12 cellular contexts compared by ENCODE assay signal in genomic region chr6:157688960-157689599, GRCh38.
A peak's percentile ranks its signal among the peaks of the same experiment; 100 is the strongest.
DNase-seq lines count a peak whose midpoint lies in the region; ATAC-seq and TF ChIP-seq lines count a peak whose summit lies in the region.
"Had no signal": no experiment of that assay in that cellular context is flagged by ENCODE, and none has a peak within 500 bp of the region (broad histone marks: within the 10 kb centered on the region; RNA-seq: fewer than 3 reads in every experiment).

No MANE protein-coding gene starts in this region.

- intact Hi-C loops in activated CD4-positive, alpha-beta T cell treated with anti-CD3 and anti-CD28 coated beads, Interleukin-2, amount 10 ng/mL, durations not matched to agents 24 days and 14 days (cut with micrococcal nuclease): no loop called here
- intact Hi-C loops in tibial artery (cut with DNase I; ENCODE audit: low total_unique reads): no loop called here

- POLR2A ChIA-PET in BJ (lab: Charles Lee): no interaction called here

- no peaks in the 10 kb centered on the region for H3K9me3 ChIP-seq in tibial artery

- H3K36me3 ChIP-seq in BJ (ENCODE audit: control insufficient read depth, insufficient read depth, low read length): no peaks in the 10 kb centered on the region
- no peaks in the 10 kb centered on the region for H3K36me3 ChIP-seq in tibial artery

- CTCF ChIA-PET in BJ (lab: Yijun Ruan, JAX): interaction anchor here (0.7 to 1.4 kb wide), 5 partner anchors 13 to 383 kb away, joined by 3 to 4 read pairs (median 4); no protein-coding TSS in a partner anchor

- H3K27ac ChIP-seq in tibial artery: no peak overlapping the region

- H3K4me1 ChIP-seq in tibial artery: peaks cover 0 to 8% (median 3%) of the 10 kb centered on the region in 4 donors

- DNase-seq in BJ (ENCODE audit: low read depth): no peak
- DNase-seq in M059J (ENCODE audit: low read depth): peak; percentile 9
- no peak for DNase-seq in omental fat pad (ENCODE audit: low spot score)
- DNase-seq in activated CD4-positive, alpha-beta T cell treated with anti-CD3 and anti-CD28 coated beads, Interleukin-2, amount 10 ng/mL, durations not matched to agents 24 days and 14 days: no peak
- no peak for DNase-seq in erythroblast (lab: John Stamatoyannopoulos, UW)
- no peak for DNase-seq in cerebellum (ENCODE audit: low spot score)
- no peak for DNase-seq in tibial artery
- DNase-seq: activated gamma-delta T cell treated with Interleukin-2 at 50 U/mL for 16 hours, Right ventricle myocardium superior had no signal

- ATAC-seq in esophagus mucosa: peak; percentile 38
- ATAC-seq in omental fat pad (ENCODE audit: low FRiP score): peak; percentile 26

- H3K27me3 Mint-ChIP-seq in activated CD4-positive, alpha-beta T cell treated with anti-CD3 and anti-CD28 coated beads, Interleukin-2, amount 10 ng/mL, durations not matched to agents 24 days and 14 days: peaks cover 11% of the 10 kb centered on the region

- no peak overlapping the region for H3K27ac Mint-ChIP-seq in activated CD4-positive, alpha-beta T cell treated with anti-CD3 and anti-CD28 coated beads, Interleukin-2, amount 10 ng/mL, durations not matched to agents 24 days and 14 days
- H3K27ac Mint-ChIP-seq: IgD-negative memory B cell, nephron had no signal

- no peak overlapping the region for H3K4me3 Mint-ChIP-seq in activated CD4-positive, alpha-beta T cell treated with anti-CD3 and anti-CD28 coated beads, Interleukin-2, amount 10 ng/mL, durations not matched to agents 24 days and 14 days
- H3K4me3 Mint-ChIP-seq: IgD-negative memory B cell, nephron had no signal

- no peaks in the 10 kb centered on the region for H3K9me3 Mint-ChIP-seq in activated CD4-positive, alpha-beta T cell treated with anti-CD3 and anti-CD28 coated beads, Interleukin-2, amount 10 ng/mL, durations not matched to agents 24 days and 14 days
- H3K9me3 Mint-ChIP-seq: IgD-negative memory B cell had no signal

- H3K4me3 ChIP-seq in BJ (ENCODE audit: low read depth, low read length): no peak overlapping the region
- H3K4me3 ChIP-seq in tibial artery: no peak overlapping the region

- H3K36me3 Mint-ChIP-seq in activated CD4-positive, alpha-beta T cell treated with anti-CD3 and anti-CD28 coated beads, Interleukin-2, amount 10 ng/mL, durations not matched to agents 24 days and 14 days (ENCODE audit: low read depth): no peaks in the 10 kb centered on the region

- no peak for TF ChIP-seq POLR2A in erythroblast (IDR thresholded peaks at IDR 0.05; ENCODE audit: low read length)

- H3K27me3 ChIP-seq in BJ (ENCODE audit: control insufficient read depth, insufficient read depth, low read length) (peaks cover 10% of the 10 kb centered on the region), tibial artery (no peaks in the 10 kb centered on the region)

- peak; percentile 41 for TF ChIP-seq CTCF in BJ (IDR thresholded peaks at IDR 0.05; ENCODE audit: insufficient read depth, low read depth, low read length)
- TF ChIP-seq CTCF in omental fat pad (IDR thresholded peaks at IDR 0.05): no peak
- TF ChIP-seq CTCF in tibial artery (IDR thresholded peaks at IDR 0.05): no peak

- H3K4me1 Mint-ChIP-seq in activated CD4-positive, alpha-beta T cell treated with anti-CD3 and anti-CD28 coated beads, Interleukin-2, amount 10 ng/mL, durations not matched to agents 24 days and 14 days: no peaks in the 10 kb centered on the region
